Comparison of ENCODE assay signal across 34 cellular contexts in genomic region chr3:173043757-173044156, GRCh38.
"Had no signal": no experiment of that assay in that cellular context is flagged by ENCODE, and none has a peak within 500 bp of the region (broad histone marks: within the 10 kb centered on the region; RNA-seq: fewer than 3 reads in every experiment).

No MANE protein-coding gene starts in this region.

- H3K4me2 ChIP-seq: KMS-11 had no signal

- H3K4me3 ChIP-seq: MG63 had no signal

- H3K36me3 ChIP-seq: MG63 had no signal

- H3K27ac ChIP-seq: KMS-11 had no signal

- H3K9me3 ChIP-seq: MG63 had no signal

- DNase-seq: Karpas-422, Kasumi-1, MG63, MM.1S, MV-4-11, NCI-H1048, NCI-H1092, NCI-H1092 treated with DMSO at 0.1 percent for 48 hours, NCI-H1105, NCI-H1105 treated with DMSO at 0.1 percent for 48 hours, NCI-H1417, NCI-H1417 treated with DMSO at 0.1 percent for 48 hours, NCI-H1436, NCI-H1436 treated with DMSO at 0.1 percent for 48 hours, NCI-H146, NCI-H1694, NCI-H1694 treated with DMSO at 0.1 percent for 48 hours, NCI-H187, NCI-H187 treated with DMSO at 0.1 percent for 48 hours, NCI-H1930, NCI-H2029, NCI-H2029 treated with DMSO at 0.1 percent for 48 hours, NCI-H2081, NCI-H2081 treated with DMSO at 0.1 percent for 48 hours, NCI-H2107, NCI-H2171, NCI-H2171 treated with DMSO at 0.1 percent for 48 hours, NCI-H2227 treated with DMSO at 0.1 percent for 48 hours, NCI-H226, NCI-H345, NCI-H446, NCI-H446 treated with DMSO at 0.1 percent for 48 hours, NCI-H510A had no signal

- H3K9ac ChIP-seq: KMS-11 had no signal
